1 cellular context compared by ENCODE assay signal in the genomic region with DNA sequence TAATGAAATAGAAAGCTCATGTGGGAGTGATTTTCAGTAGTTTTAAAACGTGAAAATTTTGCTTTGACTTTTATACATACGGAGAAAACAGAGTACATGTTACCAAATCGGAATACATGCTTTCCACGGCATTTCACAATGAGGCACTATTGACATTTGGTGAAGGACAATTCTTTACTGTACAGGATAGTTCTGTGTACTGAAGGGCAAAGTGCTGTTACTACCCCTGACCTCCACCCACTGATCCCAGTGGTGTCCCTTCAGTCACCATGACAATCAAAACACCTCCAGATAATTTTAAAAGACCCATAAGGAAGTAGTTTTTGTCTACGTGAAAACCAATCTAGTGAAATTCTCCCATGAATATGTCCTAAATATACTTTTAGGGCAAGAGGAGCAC.
TF ChIP-seq lines count a peak whose summit lies in the region.

No MANE protein-coding gene starts in this region.

TF ChIP-seq in HepG2, 621 proteins besides CTCF, POLR2A, EP300 and RAD21 (continued from another document):
- TF ChIP-seq, protein P1, sequence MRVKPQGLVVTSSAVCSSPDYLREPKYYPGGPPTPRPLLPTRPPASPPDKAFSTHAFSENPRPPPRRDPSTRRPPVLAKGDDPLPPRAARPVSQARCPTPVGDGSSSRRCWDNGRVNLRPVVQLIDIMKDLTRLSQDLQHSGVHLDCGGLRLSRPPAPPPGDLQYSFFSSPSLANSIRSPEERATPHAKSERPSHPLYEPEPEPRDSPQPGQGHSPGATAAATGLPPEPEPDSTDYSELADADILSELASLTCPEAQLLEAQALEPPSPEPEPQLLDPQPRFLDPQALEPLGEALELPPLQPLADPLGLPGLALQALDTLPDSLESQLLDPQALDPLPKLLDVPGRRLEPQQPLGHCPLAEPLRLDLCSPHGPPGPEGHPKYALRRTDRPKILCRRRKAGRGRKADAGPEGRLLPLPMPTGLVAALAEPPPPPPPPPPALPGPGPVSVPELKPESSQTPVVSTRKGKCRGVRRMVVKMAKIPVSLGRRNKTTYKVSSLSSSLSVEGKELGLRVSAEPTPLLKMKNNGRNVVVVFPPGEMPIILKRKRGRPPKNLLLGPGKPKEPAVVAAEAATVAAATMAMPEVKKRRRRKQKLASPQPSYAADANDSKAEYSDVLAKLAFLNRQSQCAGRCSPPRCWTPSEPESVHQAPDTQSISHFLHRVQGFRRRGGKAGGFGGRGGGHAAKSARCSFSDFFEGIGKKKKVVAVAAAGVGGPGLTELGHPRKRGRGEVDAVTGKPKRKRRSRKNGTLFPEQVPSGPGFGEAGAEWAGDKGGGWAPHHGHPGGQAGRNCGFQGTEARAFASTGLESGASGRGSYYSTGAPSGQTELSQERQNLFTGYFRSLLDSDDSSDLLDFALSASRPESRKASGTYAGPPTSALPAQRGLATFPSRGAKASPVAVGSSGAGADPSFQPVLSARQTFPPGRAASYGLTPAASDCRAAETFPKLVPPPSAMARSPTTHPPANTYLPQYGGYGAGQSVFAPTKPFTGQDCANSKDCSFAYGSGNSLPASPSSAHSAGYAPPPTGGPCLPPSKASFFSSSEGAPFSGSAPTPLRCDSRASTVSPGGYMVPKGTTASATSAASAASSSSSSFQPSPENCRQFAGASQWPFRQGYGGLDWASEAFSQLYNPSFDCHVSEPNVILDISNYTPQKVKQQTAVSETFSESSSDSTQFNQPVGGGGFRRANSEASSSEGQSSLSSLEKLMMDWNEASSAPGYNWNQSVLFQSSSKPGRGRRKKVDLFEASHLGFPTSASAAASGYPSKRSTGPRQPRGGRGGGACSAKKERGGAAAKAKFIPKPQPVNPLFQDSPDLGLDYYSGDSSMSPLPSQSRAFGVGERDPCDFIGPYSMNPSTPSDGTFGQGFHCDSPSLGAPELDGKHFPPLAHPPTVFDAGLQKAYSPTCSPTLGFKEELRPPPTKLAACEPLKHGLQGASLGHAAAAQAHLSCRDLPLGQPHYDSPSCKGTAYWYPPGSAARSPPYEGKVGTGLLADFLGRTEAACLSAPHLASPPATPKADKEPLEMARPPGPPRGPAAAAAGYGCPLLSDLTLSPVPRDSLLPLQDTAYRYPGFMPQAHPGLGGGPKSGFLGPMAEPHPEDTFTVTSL (CRISPR knock-in tag; IDR thresholded peaks at IDR 0.05; ENCODE audit: borderline replicate concordance) = peak; percentile 88; the same call in 1 of the 2 replicates
- TF ChIP-seq ZNF431 (CRISPR knock-in tag; IDR thresholded peaks at IDR 0.05; ENCODE audit: borderline replicate concordance, low read depth) (no peak), ZNF761 (CRISPR knock-in tag; conservative IDR thresholded peaks at IDR 0.05) (no peak), RBFOX2 (IDR thresholded peaks at IDR 0.05; ENCODE audit: low read depth, low read length) (no peak), IRF2 (CRISPR knock-in tag; IDR thresholded peaks at IDR 0.05) (peak; percentile 69; the same call in 1 of the 2 replicates), MAFF (IDR thresholded peaks at IDR 0.05; ENCODE audit: low read depth, low read length) (no peak), POGZ (CRISPR knock-in tag; IDR thresholded peaks at IDR 0.05) (peak; percentile 61; the same call in 1 of the 2 replicates), GATAD2A (CRISPR knock-in tag; IDR thresholded peaks at IDR 0.05) (peak; percentile 93), CEBPG (CRISPR knock-in tag; IDR thresholded peaks at IDR 0.05) (peak; percentile 91)
